In the genomic region with DNA sequence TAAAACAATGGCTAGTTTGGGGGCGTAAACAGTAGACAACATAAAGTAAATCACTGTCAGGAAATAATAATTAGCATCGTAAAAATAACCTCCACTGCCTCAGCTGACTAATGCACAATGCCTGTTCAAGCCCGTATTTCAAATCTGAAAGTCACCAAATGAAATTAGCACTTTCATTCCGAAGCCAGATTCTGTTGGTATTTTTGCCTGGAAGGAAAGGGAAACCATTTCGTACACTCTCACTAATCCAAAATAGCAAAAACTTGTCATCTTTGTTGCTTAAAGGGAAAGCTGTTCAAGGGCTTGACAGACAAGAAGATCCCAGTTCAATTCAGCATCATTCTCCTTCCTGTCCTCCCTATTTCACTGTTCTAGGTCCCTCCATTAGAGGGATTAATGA, we compare ENCODE assay signal across 32 cellular contexts.
"Had no signal": no experiment of that assay in that cellular context is flagged by ENCODE, and none has a peak within 500 bp of the region (broad histone marks: within the 10 kb centered on the region; RNA-seq: fewer than 3 reads in every experiment).

No MANE protein-coding gene starts in this region.

- ATAC-seq: activated CD8-positive, alpha-beta memory T cell treated with anti-CD3 and anti-CD28 coated beads, Interleukin-2, amount 10 ng/mL, durations not matched to agents 7 days and 5 days; activated naive CD4-positive, alpha-beta T cell treated with anti-CD3 and anti-CD28 coated beads, Interleukin-2, amount 50 U/mL, for 72 hours; activated naive CD8-positive, alpha-beta T cell treated with anti-CD3 and anti-CD28 coated beads, Interleukin-2, amount 50 U/mL, for 24 hours; body of pancreas; Right ventricle myocardium inferior; T-cell had no signal

- H3K4me1 Mint-ChIP-seq: activated B cell treated with CpG ODN at 0.5 μM for 24 hours; activated CD4-positive, alpha-beta T cell treated with anti-CD3 and anti-CD28 coated beads, Interleukin-2, amount 10 ng/mL, durations not matched to agents 24 days and 14 days; activated CD8-positive, alpha-beta memory T cell treated with anti-CD3 and anti-CD28 coated beads, Interleukin-2, amount 10 ng/mL, durations not matched to agents 7 days and 5 days; activated naive CD8-positive, alpha-beta T cell treated with anti-CD3 and anti-CD28 coated beads, Interleukin-2, amount 50 U/mL, for 24 hours; T-cell had no signal

- H3K4me3 Mint-ChIP-seq: activated B cell treated with CpG ODN at 0.5 μM for 24 hours; activated CD4-positive, alpha-beta T cell treated with anti-CD3 and anti-CD28 coated beads, Interleukin-2, amount 10 ng/mL, durations not matched to agents 24 days and 14 days; activated CD8-positive, alpha-beta memory T cell treated with anti-CD3 and anti-CD28 coated beads, Interleukin-2, amount 10 ng/mL, durations not matched to agents 7 days and 5 days; activated naive CD8-positive, alpha-beta T cell treated with anti-CD3 and anti-CD28 coated beads, Interleukin-2, amount 50 U/mL, for 24 hours; activated T-cell treated with anti-CD3 and anti-CD28 coated beads, Interleukin-2, amount 50 U/mL, for 24 hours; activated T-helper 1 cell treated with anti-CD3 and anti-CD28 coated beads, Interleukin-12 subunit alpha, Interleukin-12 subunit beta, Interleukin-2, Interleukin-4 antibody, amounts not matched to agents 30 ng/mL and 10 ng/mL and 1 ng/mL, durations not matched to agents 14 hours and 24 hours and 36 hours; T-cell had no signal

- DNase-seq: activated B cell treated with CpG ODN at 0.5 μM for 24 hours; activated CD4-positive, alpha-beta T cell treated with anti-CD3 and anti-CD28 coated beads for 1 hour; activated CD4-positive, alpha-beta T cell treated with anti-CD3 and anti-CD28 coated beads, Interleukin-2, amount 10 ng/mL, durations not matched to agents 24 days and 14 days; activated CD4-positive, alpha-beta T cell treated with anti-CD3 and anti-CD28 coated beads, Interleukin-2, amount 50 U/mL, for 48 hours; activated CD8-positive, alpha-beta memory T cell treated with anti-CD3 and anti-CD28 coated beads, Interleukin-2, amount 10 ng/mL, durations not matched to agents 7 days and 5 days; activated effector memory CD4-positive, alpha-beta T cell treated with Interleukin-2 at 50 U/mL for 16 hours; activated naive CD4-positive, alpha-beta T cell; activated naive CD8-positive, alpha-beta T cell treated with anti-CD3 and anti-CD28 coated beads, Interleukin-2, amount 50 U/mL, for 24 hours; activated T-cell treated with anti-CD3 and anti-CD28 coated beads, Interleukin-2, amount 50 U/mL, for 24 hours; amniotic stem cell; body of pancreas; MG63; MV-4-11; NCI-H1092 treated with DMSO at 0.1 percent for 48 hours; NCI-H146; NCI-H187 treated with DMSO at 0.1 percent for 48 hours; NCI-H2081 treated with DMSO at 0.1 percent for 48 hours; NCI-H2171 treated with DMSO at 0.1 percent for 48 hours; NCI-H226; NCI-H526; NCI-H82; RPMI8226; T-cell; T-helper 2 cell; T1000 had no signal

- H3K4me3 ChIP-seq: ascending aorta, body of pancreas, MG63, SK-N-MC had no signal

- H3K9me3 ChIP-seq: ascending aorta, body of pancreas, MG63 had no signal

- H3K4me2 ChIP-seq: KMS-11 had no signal

- H3K36me3 Mint-ChIP-seq: activated CD8-positive, alpha-beta memory T cell treated with anti-CD3 and anti-CD28 coated beads, Interleukin-2, amount 10 ng/mL, durations not matched to agents 7 days and 5 days; activated naive CD4-positive, alpha-beta T cell treated with anti-CD3 and anti-CD28 coated beads, Interleukin-2, amount 50 U/mL, for 72 hours; T-cell had no signal

- H3K27me3 Mint-ChIP-seq: activated CD4-positive, alpha-beta T cell treated with anti-CD3 and anti-CD28 coated beads, Interleukin-2, amount 10 ng/mL, durations not matched to agents 24 days and 14 days had no signal

- H3K36me3 ChIP-seq: ascending aorta, MG63 had no signal

- H3K9me3 Mint-ChIP-seq: activated B cell treated with CpG ODN at 0.5 μM for 24 hours; activated CD4-positive, alpha-beta T cell treated with anti-CD3 and anti-CD28 coated beads, Interleukin-2, amount 10 ng/mL, durations not matched to agents 24 days and 14 days; activated naive CD4-positive, alpha-beta T cell treated with anti-CD3 and anti-CD28 coated beads, Interleukin-2, amount 50 U/mL, for 72 hours; activated naive CD8-positive, alpha-beta T cell treated with anti-CD3 and anti-CD28 coated beads, Interleukin-2, amount 50 U/mL, for 24 hours; activated T-cell treated with anti-CD3 and anti-CD28 coated beads, Interleukin-2, amount 50 U/mL, for 24 hours; activated T-helper 1 cell treated with anti-CD3 and anti-CD28 coated beads, Interleukin-12 subunit alpha, Interleukin-12 subunit beta, Interleukin-2, Interleukin-4 antibody, amounts not matched to agents 30 ng/mL and 10 ng/mL and 1 ng/mL, durations not matched to agents 14 hours and 24 hours and 36 hours; T-cell had no signal

- H3K4me1 ChIP-seq: ascending aorta, body of pancreas had no signal

- H3K9ac ChIP-seq: KMS-11 had no signal

- H3K27me3 ChIP-seq: ascending aorta, body of pancreas, MG63 had no signal

- FAIRE-seq: TTC549 had no signal

- H3K27ac Mint-ChIP-seq: activated B cell treated with CpG ODN at 0.5 μM for 24 hours; activated CD4-positive, alpha-beta T cell treated with anti-CD3 and anti-CD28 coated beads, Interleukin-2, amount 10 ng/mL, durations not matched to agents 24 days and 14 days; activated CD8-positive, alpha-beta memory T cell treated with anti-CD3 and anti-CD28 coated beads, Interleukin-2, amount 10 ng/mL, durations not matched to agents 7 days and 5 days; activated naive CD4-positive, alpha-beta T cell treated with anti-CD3 and anti-CD28 coated beads, Interleukin-2, amount 50 U/mL, for 72 hours; activated naive CD8-positive, alpha-beta T cell treated with anti-CD3 and anti-CD28 coated beads, Interleukin-2, amount 50 U/mL, for 24 hours; activated T-cell treated with anti-CD3 and anti-CD28 coated beads, Interleukin-2, amount 50 U/mL, for 24 hours; activated T-helper 1 cell treated with anti-CD3 and anti-CD28 coated beads, Interleukin-12 subunit alpha, Interleukin-12 subunit beta, Interleukin-2, Interleukin-4 antibody, amounts not matched to agents 30 ng/mL and 10 ng/mL and 1 ng/mL, durations not matched to agents 14 hours and 24 hours and 36 hours; T-cell had no signal

- H3K27ac ChIP-seq: ascending aorta, body of pancreas, KMS-11, SK-N-MC had no signal
